28 cellular contexts compared by ENCODE assay signal in the genomic region with DNA sequence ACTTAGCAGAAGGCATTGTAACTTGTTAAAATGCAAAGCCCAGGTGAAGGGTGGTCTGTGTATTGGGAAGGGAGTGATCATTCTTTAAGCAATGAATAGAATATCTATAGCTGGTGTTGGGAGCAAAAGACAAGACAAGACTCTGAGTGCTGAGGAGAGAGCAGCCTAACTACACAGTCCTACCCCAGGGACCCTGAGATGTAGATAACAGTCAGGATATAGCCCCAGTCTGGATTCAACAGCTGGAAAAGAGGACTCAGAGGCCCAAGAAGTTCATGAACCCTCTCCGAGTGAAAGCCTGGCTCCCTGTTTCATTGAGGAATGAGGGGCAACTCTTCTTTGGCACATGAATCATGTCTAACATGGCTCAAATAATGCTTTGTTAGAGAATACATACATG.
"Had no signal": no experiment of that assay in that cellular context is flagged by ENCODE, and none has a peak within 500 bp of the region (broad histone marks: within the 10 kb centered on the region; RNA-seq: fewer than 3 reads in every experiment).

No MANE protein-coding gene starts in this region.

- H3K4me1 ChIP-seq: colonic mucosa, foreskin keratinocyte, gastroesophageal sphincter, lower lobe of right lung had no signal

- H3K4me3 ChIP-seq: colonic mucosa, gastroesophageal sphincter, heart left ventricle, hepatocyte, left ventricle myocardium inferior, lower lobe of right lung, mucosa of descending colon had no signal

- H3K27me3 ChIP-seq: colonic mucosa, gastroesophageal sphincter, heart left ventricle, hepatocyte had no signal

- FAIRE-seq: endometrium, frontal cortex, kidney had no signal

- H2AFZ ChIP-seq: hepatocyte had no signal

- H3K79me2 ChIP-seq: hepatocyte had no signal

- H3K36me3 Mint-ChIP-seq: immature natural killer cell, mesothelial cell of epicardium had no signal

- H3K9me3 ChIP-seq: colonic mucosa, gastroesophageal sphincter, heart left ventricle, left ventricle myocardium inferior, lower lobe of right lung, mucosa of descending colon had no signal

- H3K4me3 Mint-ChIP-seq: dendritic cell treated with granulocyte-macrophage colony-stimulating factor and Interleukin-4, amounts not matched to agents 40 ng/mL and 50 ng/mL, for 4 days; effector memory CD8-positive, alpha-beta T cell; endodermal cell; immature natural killer cell; mesothelial cell of epicardium had no signal

- H3K4me1 Mint-ChIP-seq: endodermal cell, immature natural killer cell had no signal

- ATAC-seq: effector memory CD8-positive, alpha-beta T cell; esophagus mucosa; foreskin keratinocyte; gastroesophageal sphincter; left colon; left lobe of liver; lower lobe of right lung; mucosa of descending colon had no signal

- H3K27ac ChIP-seq: colonic mucosa, epithelial cell of prostate, foreskin keratinocyte, gastroesophageal sphincter, hepatocyte, left ventricle myocardium inferior, lower lobe of right lung had no signal

- DNase-seq: cerebellar nuclear complex; colonic mucosa; cortex of kidney; effector CD8-positive, alpha-beta T cell; effector memory CD8-positive, alpha-beta T cell; endodermal cell; erythroblast; foreskin keratinocyte; heart left ventricle; hypothalamus; immature natural killer cell; islet precursor cell; kidney; kidney glomerular epithelial cell; left colon; left ventricle myocardium inferior; lower lobe of right lung; mesenchymal stem cell; mucosa of descending colon had no signal

- H3K9me3 Mint-ChIP-seq: dendritic cell treated with granulocyte-macrophage colony-stimulating factor and Interleukin-4, amounts not matched to agents 40 ng/mL and 50 ng/mL, for 4 days; effector memory CD8-positive, alpha-beta T cell; endodermal cell; immature natural killer cell; mesothelial cell of epicardium had no signal

- H3K27me3 Mint-ChIP-seq: dendritic cell treated with granulocyte-macrophage colony-stimulating factor and Interleukin-4, amounts not matched to agents 40 ng/mL and 50 ng/mL, for 4 days had no signal

- H3K36me3 ChIP-seq: colonic mucosa, gastroesophageal sphincter, heart left ventricle, left ventricle myocardium inferior, lower lobe of right lung had no signal

- H3K27ac Mint-ChIP-seq: dendritic cell treated with granulocyte-macrophage colony-stimulating factor and Interleukin-4, amounts not matched to agents 40 ng/mL and 50 ng/mL, for 4 days; effector memory CD8-positive, alpha-beta T cell; endodermal cell; immature natural killer cell; mesothelial cell of epicardium had no signal

- H3K4me2 ChIP-seq: hepatocyte had no signal
